ENCODE assay signal across 9 cellular contexts in genomic region chr12:6603095-6603567, GRCh38. TPM values are rescaled to one million over a fixed set of nuclear protein-coding genes. Genes with fewer than 3 reads are reported as not detected.
DNase-seq lines count a peak whose midpoint lies in the region; ATAC-seq and TF ChIP-seq lines count a peak whose summit lies in the region.
"Had no signal": no experiment of that assay in that cellular context is flagged by ENCODE, and none has a peak within 500 bp of the region (broad histone marks: within the 10 kb centered on the region; RNA-seq: fewer than 3 reads in every experiment).

No MANE protein-coding gene starts in this region.

- ATAC-seq in activated naive CD4-positive, alpha-beta T cell treated with anti-CD3 and anti-CD28 coated beads, Interleukin-2, amount 50 U/mL, for 72 hours = no peak
- no peak for ATAC-seq in HG03571 (IDR thresholded peaks at IDR 0.05; ENCODE audit: unreplicated experiment)
- ATAC-seq in GM18858 (IDR thresholded peaks at IDR 0.05; ENCODE audit: unreplicated experiment) = no peak
- ATAC-seq in GM21786 (IDR thresholded peaks at IDR 0.05; ENCODE audit: unreplicated experiment) = no peak

- no peak for TF ChIP-seq CTCF in right atrium auricular region (IDR thresholded peaks at IDR 0.05)

- H3K36me3 Mint-ChIP-seq in activated naive CD4-positive, alpha-beta T cell treated with anti-CD3 and anti-CD28 coated beads, Interleukin-2, amount 50 U/mL, for 72 hours = peaks cover 40 to 55% of the 10 kb centered on the region in 2 donors
- H3K36me3 Mint-ChIP-seq in stimulated activated naive CD8-positive, alpha-beta T cell treated with anti-CD3 and anti-CD28 coated beads, Interleukin-15, Interleukin-2, amounts not matched to agents 100 ng/mL and 50 ng/mL, for 24 hours (ENCODE audit: low read depth) = peaks cover 77% of the 10 kb centered on the region

- H3K9ac ChIP-seq in BLaER1 treated with 17β-estradiol and CSF1 and Interleukin-3, amounts not matched to agents 10 nM and 100 nM = peak overlapping the region; percentile 67 to 92 (median 79)

- H3K4me1 ChIP-seq in BLaER1 treated with 17β-estradiol and CSF1 and Interleukin-3, amounts not matched to agents 10 nM and 100 nM = peaks cover 44 to 51% (median 47%) of the 10 kb centered on the region in 10 experiments
- H3K4me1 ChIP-seq in right atrium auricular region = peaks cover 0 to 54% of the 10 kb centered on the region in 2 donors

- peaks cover 51% of the 10 kb centered on the region for H3K4me1 Mint-ChIP-seq in stimulated activated naive CD8-positive, alpha-beta T cell treated with anti-CD3 and anti-CD28 coated beads, Interleukin-15, Interleukin-2, amounts not matched to agents 100 ng/mL and 50 ng/mL, for 24 hours (ENCODE audit: low read depth)

- peaks cover 45 to 70% (median 57%) of the 10 kb centered on the region in 11 experiments for H3K36me3 ChIP-seq in BLaER1 treated with 17β-estradiol and CSF1 and Interleukin-3, amounts not matched to agents 10 nM and 100 nM
- peaks cover 45% of the 10 kb centered on the region for H3K36me3 ChIP-seq in right atrium auricular region

- no peaks in the 10 kb centered on the region for H3K9me3 Mint-ChIP-seq in activated naive CD4-positive, alpha-beta T cell treated with anti-CD3 and anti-CD28 coated beads, Interleukin-2, amount 50 U/mL, for 72 hours
- H3K9me3 Mint-ChIP-seq in stimulated activated naive CD8-positive, alpha-beta T cell treated with anti-CD3 and anti-CD28 coated beads, Interleukin-15, Interleukin-2, amounts not matched to agents 100 ng/mL and 50 ng/mL, for 24 hours = no peaks in the 10 kb centered on the region

- H3K9me3 ChIP-seq in BLaER1 treated with 17β-estradiol and CSF1 and Interleukin-3, amounts not matched to agents 10 nM and 100 nM (replicated peaks in 1 of 11) = no peaks in the 10 kb centered on the region
- H3K9me3 ChIP-seq in right atrium auricular region = no peaks in the 10 kb centered on the region

- H3K4me2 ChIP-seq in BLaER1 treated with 17β-estradiol and CSF1 and Interleukin-3, amounts not matched to agents 10 nM and 100 nM = peak overlapping the region; percentile 96 to 100 (median 99)

- H3K27ac ChIP-seq in BLaER1 treated with 17β-estradiol and CSF1 and Interleukin-3, amounts not matched to agents 10 nM and 100 nM = peak overlapping the region; percentile 44 to 92 (median 85); a peak in 21 of 22 replicates
- peak overlapping the region; percentile 49 to 50 for H3K27ac ChIP-seq in right atrium auricular region

- H3K27me3 ChIP-seq in BLaER1 treated with 17β-estradiol and CSF1 and Interleukin-3, amounts not matched to agents 10 nM and 100 nM = no peaks in the 10 kb centered on the region
- H3K27me3 ChIP-seq in right atrium auricular region = no peaks in the 10 kb centered on the region

- peak; percentile 86 for DNase-seq in NCI-H1694 (lab: John Stamatoyannopoulos, UW)
- DNase-seq in activated naive CD4-positive, alpha-beta T cell treated with anti-CD3 and anti-CD28 coated beads, Interleukin-2, amount 50 U/mL, for 72 hours (ENCODE audit: low spot score in 2 of 2) = no peak
- peak; percentile 69 for DNase-seq in right atrium auricular region (ENCODE audit: low spot score)

- peak overlapping the region; percentile 36 to 97 (median 88) for H3K4me3 ChIP-seq in BLaER1 treated with 17β-estradiol and CSF1 and Interleukin-3, amounts not matched to agents 10 nM and 100 nM
- peak overlapping the region in 1 of 2 donors; percentile 7 for H3K4me3 ChIP-seq in right atrium auricular region

- H3K4me3 Mint-ChIP-seq in stimulated activated naive CD8-positive, alpha-beta T cell treated with anti-CD3 and anti-CD28 coated beads, Interleukin-15, Interleukin-2, amounts not matched to agents 100 ng/mL and 50 ng/mL, for 24 hours = peak overlapping the region; percentile 99

- H3K27ac Mint-ChIP-seq in activated naive CD4-positive, alpha-beta T cell treated with anti-CD3 and anti-CD28 coated beads, Interleukin-2, amount 50 U/mL, for 72 hours = peak overlapping the region; percentile 88 to 91
- H3K27ac Mint-ChIP-seq in stimulated activated naive CD8-positive, alpha-beta T cell treated with anti-CD3 and anti-CD28 coated beads, Interleukin-15, Interleukin-2, amounts not matched to agents 100 ng/mL and 50 ng/mL, for 24 hours = peak overlapping the region; percentile 97

- peaks cover 59 to 80% (median 78%) of the 10 kb centered on the region in 11 experiments; a peak in 21 of 22 replicates for H4K20me1 ChIP-seq in BLaER1 treated with 17β-estradiol and CSF1 and Interleukin-3, amounts not matched to agents 10 nM and 100 nM

- H3K27me3 Mint-ChIP-seq in stimulated activated naive CD8-positive, alpha-beta T cell treated with anti-CD3 and anti-CD28 coated beads, Interleukin-15, Interleukin-2, amounts not matched to agents 100 ng/mL and 50 ng/mL, for 24 hours = no peaks in the 10 kb centered on the region

RNA-seq across cellular contexts. Expression of gene CHD4, which starts 4.0 kb away (rescaled TPM):
- 100 to 1,000 TPM; 288 to 307 TPM for total RNA-seq in activated naive CD4-positive, alpha-beta T cell treated with anti-CD3 and anti-CD28 coated beads, Interleukin-2, amount 50 U/mL, for 72 hours
- 100 to 1,000 TPM; 150 to 192 TPM for total RNA-seq in right atrium auricular region

RNA-seq across cellular contexts. Expression of gene LPAR5, which starts 32.6 kb away (rescaled TPM):
- 1 to 10 TPM; 2.8 to 5.1 TPM for total RNA-seq in activated naive CD4-positive, alpha-beta T cell treated with anti-CD3 and anti-CD28 coated beads, Interleukin-2, amount 50 U/mL, for 72 hours
- 1 to 10 TPM; 1.6 to 3.7 TPM for total RNA-seq in right atrium auricular region
- total RNA-seq: dermis microvascular lymphatic vessel endothelial cell had no signal

RNA-seq across cellular contexts. Expression of gene NOP2, which starts 35.0 kb away (rescaled TPM):
- total RNA-seq in activated naive CD4-positive, alpha-beta T cell treated with anti-CD3 and anti-CD28 coated beads, Interleukin-2, amount 50 U/mL, for 72 hours = 10 to 100 TPM; 78.8 to 79.8 TPM
- total RNA-seq in right atrium auricular region = 10 to 100 TPM; 17.7 to 17.9 TPM

RNA-seq across cellular contexts. Expression of gene ACRBP, which starts 44.1 kb away (rescaled TPM):
- 1 to 10 TPM; 2.1 to 2.8 TPM for total RNA-seq in activated naive CD4-positive, alpha-beta T cell treated with anti-CD3 and anti-CD28 coated beads, Interleukin-2, amount 50 U/mL, for 72 hours
- under 1 TPM in 1 of 2 donors, not detected in 1; 0.43 TPM for total RNA-seq in right atrium auricular region

RNA-seq across cellular contexts. Expression of gene IFFO1, which starts 47.3 kb away (rescaled TPM):
- total RNA-seq in activated naive CD4-positive, alpha-beta T cell treated with anti-CD3 and anti-CD28 coated beads, Interleukin-2, amount 50 U/mL, for 72 hours = 10 to 100 TPM; 10.3 to 16.4 TPM
- total RNA-seq in right atrium auricular region = 10 to 100 TPM; 12.3 to 13.2 TPM

Comparison
In these comparisons a context has a peak if more than half of its experiments do, and no peak if none do; other contexts are left out.
1. DNase-seq: peak in NCI-H1694 (single experiment) and right atrium auricular region (single experiment); none in activated naive CD4-positive, alpha-beta T cell treated with anti-CD3 and anti-CD28 coated beads, Interleukin-2, amount 50 U/mL, for 72 hours (0 of 2).
2. RNA of gene NOP2, which starts 35.0 kb away (total RNA-seq): 78.8 to 79.8 TPM in activated naive CD4-positive, alpha-beta T cell treated with anti-CD3 and anti-CD28 coated beads, Interleukin-2, amount 50 U/mL, for 72 hours; 17.7 to 17.9 TPM in right atrium auricular region; every median in the first group is over 4 times any median in the second.